Comparison of ENCODE assay signal across 8 cellular contexts in the genomic region with DNA sequence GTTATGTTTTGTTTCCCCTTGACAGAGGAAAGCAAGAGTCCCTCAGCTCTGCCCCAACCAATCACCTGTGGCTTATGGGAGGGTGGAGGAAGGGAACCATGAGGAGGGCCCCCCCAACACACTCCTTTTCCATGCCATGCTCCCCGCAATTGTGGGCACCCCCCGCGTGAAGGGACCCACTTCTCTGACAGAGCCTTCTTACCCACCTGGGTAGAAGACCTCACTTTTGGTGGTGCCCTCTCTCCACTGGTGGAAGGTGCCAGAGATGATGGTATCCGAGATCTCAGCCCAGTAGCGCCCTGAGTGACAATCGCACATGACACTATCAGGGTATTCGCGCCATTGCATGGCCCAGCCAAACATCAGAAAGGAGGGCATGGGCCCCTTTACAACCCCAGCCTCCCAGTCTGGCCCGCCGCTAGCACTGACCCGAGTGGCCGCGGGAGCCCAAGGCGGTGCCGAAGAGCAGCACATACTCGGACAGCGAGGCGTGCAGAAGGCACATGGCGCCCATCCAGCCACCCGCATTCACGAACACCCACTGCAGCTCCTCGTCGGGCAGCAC. TPM values are rescaled to one million over a fixed set of nuclear protein-coding genes. Genes with fewer than 3 reads are reported as not detected.
DNase-seq lines count a peak whose midpoint lies in the region; ATAC-seq and TF ChIP-seq lines count a peak whose summit lies in the region.

No MANE protein-coding gene starts in this region.

- ATAC-seq in naive thymus-derived CD8-positive, alpha-beta T cell = no peak
- no peak for ATAC-seq in GM19395 (IDR thresholded peaks at IDR 0.05; ENCODE audit: unreplicated experiment)

- peaks cover 20 to 42% (median 34%) of the 10 kb centered on the region in 4 donors for H3K4me1 Mint-ChIP-seq in naive thymus-derived CD8-positive, alpha-beta T cell

- H3K36me3 Mint-ChIP-seq in naive thymus-derived CD8-positive, alpha-beta T cell = peaks cover 0 to 4% (median 0%) of the 10 kb centered on the region in 3 donors

- peak overlapping the region; percentile 82 to 93 (median 90) for H3K4me3 Mint-ChIP-seq in naive thymus-derived CD8-positive, alpha-beta T cell

- H3K27ac Mint-ChIP-seq in naive thymus-derived CD8-positive, alpha-beta T cell = peak overlapping the region; percentile 63 to 95 (median 89)

- H3K79me2 ChIP-seq in PC-9 (ENCODE audit: low read depth) = peaks cover 18% of the 10 kb centered on the region

- no peaks in the 10 kb centered on the region for H3K9me3 Mint-ChIP-seq in naive thymus-derived CD8-positive, alpha-beta T cell

- peak overlapping the region; percentile 90 for H3K4me2 ChIP-seq in PC-9

- no peaks in the 10 kb centered on the region for H3K27me3 Mint-ChIP-seq in naive thymus-derived CD8-positive, alpha-beta T cell

- H3K4me3 ChIP-seq in PC-9 (peak overlapping the region; percentile 82), ectodermal cell (ENCODE audit: insufficient read depth, low read depth, low read length) (peak overlapping the region; percentile 66)

- intact Hi-C loops in PC-9 (cut with micrococcal nuclease; ENCODE audit: unreplicated experiment) = loop anchor here (2.0 kb wide), 1 partner anchor 66 kb away; no protein-coding TSS in a partner anchor

- peaks cover 10% of the 10 kb centered on the region; the same call in 1 of the 2 replicates for H3F3A ChIP-seq in PC-9 (ENCODE audit: insufficient read depth, low read depth)

- H3K9me2 ChIP-seq in PC-9 (ENCODE audit: insufficient read depth) = no peaks in the 10 kb centered on the region

- peak overlapping the region; percentile 89 for H2AFZ ChIP-seq in PC-9

- no peak overlapping the region for H3K27ac ChIP-seq in PC-9
- no peak overlapping the region for H3K27ac ChIP-seq in ectodermal cell (ENCODE audit: insufficient read depth, low read depth, low read length, poor library complexity, severe bottlenecking)

- POLR2A ChIA-PET in PC-9 (lab: Charles Lee; ENCODE audit: unreplicated experiment) = no interaction called here
- POLR2A ChIA-PET in naive thymus-derived CD8-positive, alpha-beta T cell (lab: Charles Lee) = interaction anchor here (0.6 to 5.5 kb wide), 14 partner anchors 9 to 1020 kb away, joined by 3 to 55 read pairs (median 8); partner anchors contain the start of genes CCL27, DCTN3, GALT and IL11RA

- no peak for TF ChIP-seq CTCF in PC-9 (conservative IDR thresholded peaks at IDR 0.05)

- H3K27me3 ChIP-seq in PC-9 (ENCODE audit: insufficient read depth, low read depth) (no peaks in the 10 kb centered on the region), ectodermal cell (ENCODE audit: control insufficient read depth, insufficient read depth, low read length, poor library complexity, severe bottlenecking) (peaks cover 7% of the 10 kb centered on the region)

- H3K36me3 ChIP-seq in PC-9 (ENCODE audit: low read depth) (no peaks in the 10 kb centered on the region), ectodermal cell (ENCODE audit: control insufficient read depth, insufficient read depth, low read length) (no peaks in the 10 kb centered on the region)

- CTCF ChIA-PET in PC-9 (lab: Charles Lee) = interaction anchor here (0.5 to 0.6 kb wide), 2 partner anchors 49 to 58 kb away, joined by 3 read pairs; no protein-coding TSS in a partner anchor

- H3K4me1 ChIP-seq in PC-9 (replicated peaks; ENCODE audit: insufficient read depth) = peaks cover 14% of the 10 kb centered on the region
- peaks cover 11% of the 10 kb centered on the region for H3K4me1 ChIP-seq in ectodermal cell (ENCODE audit: control insufficient read depth, insufficient read depth, low read length)

- WGBS in ectodermal cell, 2 experiments = 26 to 30% methylated on average over 23 of the region's 23 CpGs

- DNase-seq in activated T-cell treated with anti-CD3 and anti-CD28 coated beads for 24 hours (ENCODE audit: low read depth) (peak; percentile 12), activated T-cell treated with anti-CD3 and anti-CD28 coated beads for 4 hours (no peak), PC-9 (no peak), SW 1271 (lab: John Stamatoyannopoulos, UW) (no peak), D341Med (ENCODE audit: low spot score) (no peak)
- no peak for DNase-seq in naive thymus-derived CD8-positive, alpha-beta T cell

- BruUV-seq in PC-9 (replicated peaks; lab: Mats Ljungman, UMichigan) = no TSS peak

- no peaks in the 10 kb centered on the region for H4K20me1 ChIP-seq in PC-9 (ENCODE audit: insufficient read depth)

- H3K9me3 ChIP-seq in PC-9 (ENCODE audit: insufficient read depth, low read depth) = no peaks in the 10 kb centered on the region
- H3K9me3 ChIP-seq in ectodermal cell (ENCODE audit: control insufficient read depth, low read length) = no peaks in the 10 kb centered on the region

RNA-seq across cellular contexts. Expression of gene SIGMAR1, which starts 0.7 kb away (rescaled TPM):
- total RNA-seq in PC-9 (2021) = 55.8 and 57.9 TPM in 2 replicates
- polyA plus RNA-seq in ectodermal cell (2013, experiment 1 of 4) = 82.4 TPM
- 84.1 TPM for polyA plus RNA-seq in ectodermal cell (2013, experiment 2 of 4)
- 90.7 TPM for polyA plus RNA-seq in ectodermal cell (2013, experiment 3 of 4)
- polyA plus RNA-seq in ectodermal cell (2013, experiment 4 of 4) = 92.3 TPM
- total RNA-seq in naive thymus-derived CD8-positive, alpha-beta T cell = 10 to 100 TPM; 37.7 to 39.8 TPM
- polyA plus RNA-seq in naive thymus-derived CD8-positive, alpha-beta T cell = 10 to 100 TPM; 67.9 to 78.4 (median 71.8) TPM

RNA-seq across cellular contexts. Expression of gene ARID3C, which starts 8.0 kb away (rescaled TPM):
- total RNA-seq in PC-9 (2021) = not detected in 2 replicates
- polyA plus RNA-seq in ectodermal cell (2013, experiment 1 of 4) = 0.48 TPM
- polyA plus RNA-seq in ectodermal cell (2013, experiment 2 of 4) = 0.53 TPM
- polyA plus RNA-seq in ectodermal cell (2013, experiment 3 of 4) = 0.96 TPM
- polyA plus RNA-seq in ectodermal cell (2013, experiment 4 of 4) = 0.53 TPM
- under 1 TPM in 1 of 2 experiments, not detected in 1; 0.27 TPM for total RNA-seq in naive thymus-derived CD8-positive, alpha-beta T cell
- polyA plus RNA-seq in naive thymus-derived CD8-positive, alpha-beta T cell = not detected

RNA-seq across cellular contexts. Expression of gene GALT, which starts 9.6 kb away (rescaled TPM):
- total RNA-seq in PC-9 (2021) = 13.5 and 18.2 TPM in 2 replicates
- polyA plus RNA-seq in ectodermal cell (2013, experiment 1 of 4) = 40.8 TPM
- 40.2 TPM for polyA plus RNA-seq in ectodermal cell (2013, experiment 2 of 4)
- 36.7 TPM for polyA plus RNA-seq in ectodermal cell (2013, experiment 3 of 4)
- polyA plus RNA-seq in ectodermal cell (2013, experiment 4 of 4) = 37.8 TPM
- 100 to 1,000 TPM; 170 to 181 TPM for total RNA-seq in naive thymus-derived CD8-positive, alpha-beta T cell
- polyA plus RNA-seq in naive thymus-derived CD8-positive, alpha-beta T cell = 10 to 100 TPM; 38.2 to 46.7 (median 42.0) TPM

RNA-seq across cellular contexts. Expression of gene IL11RA, which starts 15.1 kb away (rescaled TPM):
- 8.5 and 8.7 TPM in 2 replicates for total RNA-seq in PC-9 (2021)
- polyA plus RNA-seq in ectodermal cell (2013, experiment 1 of 4) = 15.4 TPM
- polyA plus RNA-seq in ectodermal cell (2013, experiment 2 of 4) = 16.4 TPM
- polyA plus RNA-seq in ectodermal cell (2013, experiment 3 of 4) = 13.1 TPM
- 17.0 TPM for polyA plus RNA-seq in ectodermal cell (2013, experiment 4 of 4)
- total RNA-seq in naive thymus-derived CD8-positive, alpha-beta T cell = 100 to 1,000 TPM; 135 to 144 TPM
- polyA plus RNA-seq in naive thymus-derived CD8-positive, alpha-beta T cell = 1 to 10 TPM; 5.1 to 7.7 (median 6.1) TPM

RNA-seq across cellular contexts. Expression of gene DCTN3, which starts 16.6 kb away (rescaled TPM):
- 47.5 and 57.5 TPM in 2 replicates for total RNA-seq in PC-9 (2021)
- polyA plus RNA-seq in ectodermal cell (2013, experiment 1 of 4) = 90.1 TPM
- polyA plus RNA-seq in ectodermal cell (2013, experiment 2 of 4) = 83.7 TPM
- polyA plus RNA-seq in ectodermal cell (2013, experiment 3 of 4) = 92.9 TPM
- polyA plus RNA-seq in ectodermal cell (2013, experiment 4 of 4) = 107 TPM
- total RNA-seq in naive thymus-derived CD8-positive, alpha-beta T cell = 10 to 100 TPM; 60.0 to 69.6 TPM
- 100 to 1,000 TPM; 117 to 140 (median 124) TPM for polyA plus RNA-seq in naive thymus-derived CD8-positive, alpha-beta T cell
